Comparison of ENCODE assay signal across 8 cellular contexts in genomic region chr10:61779950-61780659, GRCh38.
DNase-seq lines count a peak whose midpoint lies in the region; ATAC-seq and TF ChIP-seq lines count a peak whose summit lies in the region.

No MANE protein-coding gene starts in this region.

- ATAC-seq in gastroesophageal sphincter, result peak; percentile 91
- ATAC-seq in HG03045 (IDR thresholded peaks at IDR 0.05; ENCODE audit: unreplicated experiment), result no peak
- ATAC-seq in HG03442 (IDR thresholded peaks at IDR 0.05; ENCODE audit: unreplicated experiment), result no peak

- no peaks in the 10 kb centered on the region for H3K27me3 Mint-ChIP-seq in activated CD4-positive, alpha-beta T cell treated with anti-CD3 and anti-CD28 coated beads, Interleukin-2, amount 10 ng/mL, durations not matched to agents 24 days and 14 days

- no peaks in the 10 kb centered on the region for H3K36me3 ChIP-seq in gastroesophageal sphincter

- H3K27ac Mint-ChIP-seq in activated CD4-positive, alpha-beta T cell treated with anti-CD3 and anti-CD28 coated beads, Interleukin-2, amount 10 ng/mL, durations not matched to agents 24 days and 14 days, result peak overlapping the region; percentile 41

- no peak for TF ChIP-seq CTCF in gastroesophageal sphincter (IDR thresholded peaks at IDR 0.05)

- peaks cover 3% of the 10 kb centered on the region for H3K36me3 Mint-ChIP-seq in activated CD4-positive, alpha-beta T cell treated with anti-CD3 and anti-CD28 coated beads, Interleukin-2, amount 10 ng/mL, durations not matched to agents 24 days and 14 days (ENCODE audit: low read depth)

- no peaks in the 10 kb centered on the region for H3K27me3 ChIP-seq in gastroesophageal sphincter

- no peak for TF ChIP-seq POLR2A in gastroesophageal sphincter (IDR thresholded peaks at IDR 0.05)

- peaks cover 19% of the 10 kb centered on the region for H3K9me3 Mint-ChIP-seq in activated CD4-positive, alpha-beta T cell treated with anti-CD3 and anti-CD28 coated beads, Interleukin-2, amount 10 ng/mL, durations not matched to agents 24 days and 14 days

- intact Hi-C loops in activated CD4-positive, alpha-beta T cell treated with anti-CD3 and anti-CD28 coated beads, Interleukin-2, amount 10 ng/mL, durations not matched to agents 24 days and 14 days (cut with micrococcal nuclease), result loop anchor here (5.0 kb wide), 1 partner anchor 102 kb away; no protein-coding TSS in a partner anchor

- no peak overlapping the region for H3K4me3 Mint-ChIP-seq in activated CD4-positive, alpha-beta T cell treated with anti-CD3 and anti-CD28 coated beads, Interleukin-2, amount 10 ng/mL, durations not matched to agents 24 days and 14 days

- H3K4me3 ChIP-seq in gastroesophageal sphincter, result peak overlapping the region in 1 of 2 donors; percentile 15

- TF ChIP-seq EP300 in gastroesophageal sphincter (IDR thresholded peaks at IDR 0.05), result no peak

- WGBS in gastroesophageal sphincter (ENCODE audit: low coverage in 1 of 2), 2 donors, result 21 to 26% methylated on average over 7 to 9 of the region's 9 CpGs

- peak overlapping the region; percentile 61 to 75 (median 66) for H3K27ac ChIP-seq in gastroesophageal sphincter

- DNase-seq in NCI-H748 (lab: John Stamatoyannopoulos, UW; ENCODE audit: unreplicated experiment) (peak; percentile 3), NCI-H748 treated with DMSO at 0.1 percent for 48 hours (lab: John Stamatoyannopoulos, UW) (no peak), NCI-H446 (lab: John Stamatoyannopoulos, UW) (no peak)
- DNase-seq in activated CD4-positive, alpha-beta T cell treated with anti-CD3 and anti-CD28 coated beads, Interleukin-2, amount 10 ng/mL, durations not matched to agents 24 days and 14 days, result peak; percentile 66
- DNase-seq in stimulated activated CD8-positive, alpha-beta memory T cell treated with anti-CD3 and anti-CD28 coated beads, Interleukin-4, amount 100 ng/mL, for 48 hours, result peak; percentile 44

- H3K4me1 ChIP-seq in gastroesophageal sphincter, result peaks cover 0 to 16% (median 9%) of the 10 kb centered on the region in 3 donors

- H3K9me3 ChIP-seq in gastroesophageal sphincter, result no peaks in the 10 kb centered on the region

- peaks cover 35% of the 10 kb centered on the region for H3K4me1 Mint-ChIP-seq in activated CD4-positive, alpha-beta T cell treated with anti-CD3 and anti-CD28 coated beads, Interleukin-2, amount 10 ng/mL, durations not matched to agents 24 days and 14 days

Comparison
In these comparisons a context has a peak if more than half of its experiments do, and no peak if none do; other contexts are left out.
1. DNase-seq: peak in NCI-H748 (single experiment), activated CD4-positive, alpha-beta T cell treated with anti-CD3 and anti-CD28 coated beads, Interleukin-2, amount 10 ng/mL, durations not matched to agents 24 days and 14 days (single experiment) and stimulated activated CD8-positive, alpha-beta memory T cell treated with anti-CD3 and anti-CD28 coated beads, Interleukin-4, amount 100 ng/mL, for 48 hours (single experiment); none in NCI-H748 treated with DMSO at 0.1 percent for 48 hours (single experiment) and NCI-H446 (0 of 2).